Comparison of ENCODE assay signal across 12 cellular contexts in genomic region chr1:179090923-179091322, GRCh38. TPM values are rescaled to one million over a fixed set of nuclear protein-coding genes. Genes with fewer than 3 reads are reported as not detected.
A peak's percentile ranks its signal among the peaks of the same experiment; 100 is the strongest.
DNase-seq lines count a peak whose midpoint lies in the region; ATAC-seq, FAIRE-seq and TF ChIP-seq lines count a peak whose summit lies in the region.
"Had no signal": no experiment of that assay in that cellular context is flagged by ENCODE, and none has a peak within 500 bp of the region (broad histone marks: within the 10 kb centered on the region; RNA-seq: fewer than 3 reads in every experiment).

No MANE protein-coding gene starts in this region.

- H4K20me1 ChIP-seq in osteoblast (ENCODE audit: insufficient read depth, low read length) = peaks cover 13% of the 10 kb centered on the region
- H4K20me1 ChIP-seq in smooth muscle cell (ENCODE audit: low read depth) = no peaks in the 10 kb centered on the region

- no peaks in the 10 kb centered on the region for H3K27me3 Mint-ChIP-seq in central memory CD8-positive, alpha-beta T cell

- H3K4me3 Mint-ChIP-seq in central memory CD8-positive, alpha-beta T cell = no peak overlapping the region

- H3K4me3 ChIP-seq in ACC112 (ENCODE audit: low read depth, low read length) = no peak overlapping the region
- no peak overlapping the region for H3K4me3 ChIP-seq in osteoblast (ENCODE audit: insufficient read depth, low read length)
- no peak overlapping the region for H3K4me3 ChIP-seq in MG63
- no peak overlapping the region for H3K4me3 ChIP-seq in smooth muscle cell

- H3K27ac ChIP-seq in ACC112 (ENCODE audit: low read depth, low read length) = peak overlapping the region; percentile 64; the same call in 1 of the 2 replicates
- H3K27ac ChIP-seq in osteoblast (ENCODE audit: low read depth, low read length) = peak overlapping the region; percentile 65
- H3K27ac ChIP-seq in smooth muscle cell (ENCODE audit: low read depth) = no peak overlapping the region
- H3K27ac ChIP-seq: KMS-11, neutrophil had no signal

- no peak for DNase-seq in GM12892 (ENCODE audit: insufficient read length)
- DNase-seq in central memory CD8-positive, alpha-beta T cell (ENCODE audit: low spot score in 2 of 2) = no peak
- DNase-seq in osteoblast (ENCODE audit: insufficient read length, low spot score, missing footprints) = no peak
- DNase-seq in MG63 = no peak
- no peak for DNase-seq in NCI-H2227 (lab: John Stamatoyannopoulos, UW; ENCODE audit: unreplicated experiment)
- DNase-seq in smooth muscle cell (lab: John Stamatoyannopoulos, UW; ENCODE audit: unreplicated experiment) = no peak
- no peak for DNase-seq in DMS114 treated with DMSO at 0.1 percent for 48 hours (lab: John Stamatoyannopoulos, UW; ENCODE audit: unreplicated experiment)
- DNase-seq: cortex of kidney, NCI-H2029 treated with DMSO at 0.1 percent for 48 hours had no signal

- peaks cover 21% of the 10 kb centered on the region for H3K36me3 Mint-ChIP-seq in central memory CD8-positive, alpha-beta T cell (ENCODE audit: insufficient read depth)

- 99% methylated on average over 4 of the region's 4 CpGs for WGBS in smooth muscle cell (ENCODE audit: low lambda C conversion rate)

- peak overlapping the region; percentile 25 for H3K27ac Mint-ChIP-seq in central memory CD8-positive, alpha-beta T cell (ENCODE audit: low read depth)

- H2AFZ ChIP-seq in ACC112 (ENCODE audit: low read length, unreplicated experiment) = no peak overlapping the region
- no peak overlapping the region for H2AFZ ChIP-seq in osteoblast (ENCODE audit: low read length)
- H2AFZ ChIP-seq in smooth muscle cell (ENCODE audit: low read depth) = no peak overlapping the region

- H3K4me1 Mint-ChIP-seq in central memory CD8-positive, alpha-beta T cell = peaks cover 5% of the 10 kb centered on the region

- H3K4me2 ChIP-seq in osteoblast (ENCODE audit: insufficient read depth, low read length) = no peak overlapping the region
- no peak overlapping the region for H3K4me2 ChIP-seq in smooth muscle cell
- H3K4me2 ChIP-seq: KMS-11 had no signal

- H3K79me2 ChIP-seq in ACC112 (ENCODE audit: control insufficient read depth, insufficient read depth, low read length, unreplicated experiment) = no peaks in the 10 kb centered on the region
- peaks cover 11% of the 10 kb centered on the region for H3K79me2 ChIP-seq in osteoblast (ENCODE audit: insufficient read depth, low read length)
- H3K79me2 ChIP-seq in smooth muscle cell (ENCODE audit: low read depth) = no peaks in the 10 kb centered on the region

- no peak for ATAC-seq in central memory CD8-positive, alpha-beta T cell (replicated peaks; ENCODE audit: extremely low read depth, poor library complexity, severe bottlenecking)

- no peak for TF ChIP-seq CTCF in osteoblast (IDR thresholded peaks at IDR 0.05; ENCODE audit: extremely low read depth, low read depth, low read length)
- no peak for TF ChIP-seq CTCF in smooth muscle cell (IDR thresholded peaks at IDR 0.05; ENCODE audit: borderline replicate concordance, insufficient read depth, poor library complexity, severe bottlenecking)

- H3F3A ChIP-seq in smooth muscle cell (ENCODE audit: low read depth) = no peaks in the 10 kb centered on the region

- TF ChIP-seq POLR2A in GM12892 (IDR thresholded peaks at IDR 0.05; ENCODE audit: low read depth, low read length) = peak; percentile 15; the same call in 1 of the 2 replicates

- H3K9ac ChIP-seq in smooth muscle cell (ENCODE audit: low read depth) = no peak overlapping the region
- H3K9ac ChIP-seq: KMS-11 had no signal

- no peak for FAIRE-seq in GM12892 (lab: Jason Lieb, UNC)

- H3K9me3 Mint-ChIP-seq in central memory CD8-positive, alpha-beta T cell = no peaks in the 10 kb centered on the region

- no peaks in the 10 kb centered on the region for H3K9me3 ChIP-seq in osteoblast (ENCODE audit: low read depth, low read length)
- H3K9me3 ChIP-seq in MG63 = no peaks in the 10 kb centered on the region
- no peaks in the 10 kb centered on the region for H3K9me3 ChIP-seq in smooth muscle cell (replicated peaks; ENCODE audit: low read depth)
- H3K9me3 ChIP-seq: neutrophil had no signal

- H3K36me3 ChIP-seq in ACC112 (ENCODE audit: insufficient read depth, low read length) (peaks cover 5% of the 10 kb centered on the region; the same call in 1 of the 2 replicates), osteoblast (ENCODE audit: insufficient read depth, low read length) (peaks cover 61% of the 10 kb centered on the region), MG63 (peaks cover 92% of the 10 kb centered on the region), smooth muscle cell (ENCODE audit: low read depth) (peaks cover 16% of the 10 kb centered on the region)

- H3K27me3 ChIP-seq in ACC112 (ENCODE audit: insufficient read depth, low read length) (no peaks in the 10 kb centered on the region), osteoblast (ENCODE audit: insufficient read depth, low read length) (no peaks in the 10 kb centered on the region), MG63 (no peaks in the 10 kb centered on the region), smooth muscle cell (ENCODE audit: low read depth) (no peaks in the 10 kb centered on the region)
- H3K27me3 ChIP-seq: neutrophil had no signal

- H3K4me1 ChIP-seq in ACC112 (ENCODE audit: control insufficient read depth, insufficient read depth, low read length, unreplicated experiment) = peaks cover 20% of the 10 kb centered on the region
- peaks cover 22% of the 10 kb centered on the region for H3K4me1 ChIP-seq in osteoblast (ENCODE audit: insufficient read depth, low read length)
- H3K4me1 ChIP-seq in smooth muscle cell (ENCODE audit: low read depth) = no peaks in the 10 kb centered on the region

RNA-seq across cellular contexts. Expression of gene TOR3A, which starts 9.1 kb away (rescaled TPM):
- polyA plus RNA-seq in GM12892 (2012; ENCODE audit: missing spikeins) = 25.1 TPM
- total RNA-seq in osteoblast (34.2 and 44.2 TPM in 2 replicates), smooth muscle cell (11.6 and 13.0 TPM in 2 replicates)
- 56.3 and 102 TPM in 2 replicates for total RNA-seq in MG63 (2014; rRNA removed; shearing (Covaris generic); ENCODE audit: low replicate concordance)
- 16.6 and 20.6 TPM in 2 replicates for polyA plus RNA-seq in smooth muscle cell
